Comparison of ENCODE assay signal across 1 cellular context in genomic region chr7:99500637-99501009, GRCh38.
A peak's percentile ranks its signal among the peaks of the same experiment; 100 is the strongest.
TF ChIP-seq lines count a peak whose summit lies in the region.

No MANE protein-coding gene starts in this region.

TF ChIP-seq in K562, 482 proteins besides CTCF, POLR2A, EP300 and RAD21:
- TF ChIP-seq SMAD1 (IDR thresholded peaks at IDR 0.05; ENCODE audit: low read depth, low read length, partially characterized antibody): no peak
- no peak for TF ChIP-seq HDAC8 (tag; IDR thresholded peaks at IDR 0.05)
- TF ChIP-seq BCOR (IDR thresholded peaks at IDR 0.05): peak; percentile 35; the same call in 1 of the 2 replicates
- TF ChIP-seq EGR1 (conservative IDR thresholded peaks at IDR 0.05): no peak
- TF ChIP-seq TRIM28 (IDR thresholded peaks at IDR 0.05): peak; percentile 13; the same call in 1 of the 2 replicates
- TF ChIP-seq CSDE1 (IDR thresholded peaks at IDR 0.05): no peak
- TF ChIP-seq CXXC5 (CRISPR knock-in tag; IDR thresholded peaks at IDR 0.05): no peak
- no peak for TF ChIP-seq PKNOX1 (IDR thresholded peaks at IDR 0.05)
- no peak for TF ChIP-seq GABPA (tag; conservative IDR thresholded peaks at IDR 0.05; ENCODE audit: low read depth)
- 0 out of 2 replicates have a peak, but pooled peaks have one; percentile 27 for TF ChIP-seq SMARCA5 (IDR thresholded peaks at IDR 0.05)
- peak; percentile 43; the same call in 1 of the 2 replicates for TF ChIP-seq ZBTB33 (CRISPR knock-in tag; IDR thresholded peaks at IDR 0.05)
- TF ChIP-seq SMARCC2 (IDR thresholded peaks at IDR 0.05; ENCODE audit: low read depth): no peak
- TF ChIP-seq GATAD2A (IDR thresholded peaks at IDR 0.05): no peak
- TF ChIP-seq CHCHD3 (CRISPR knock-in tag; IDR thresholded peaks at IDR 0.05): 0 out of 2 replicates have a peak, but pooled peaks have one; percentile 59
- no peak for TF ChIP-seq TAL1 (IDR thresholded peaks at IDR 0.05)
- TF ChIP-seq NFRKB (IDR thresholded peaks at IDR 0.05; ENCODE audit: low read depth): no peak
- peak; percentile 10; the same call in 1 of the 2 replicates for TF ChIP-seq TFE3 (CRISPR knock-in tag; IDR thresholded peaks at IDR 0.05)
- TF ChIP-seq EWSR1 (IDR thresholded peaks at IDR 0.05; ENCODE audit: borderline replicate concordance, low read depth, partially characterized antibody): no peak
- TF ChIP-seq NR2C1 (IDR thresholded peaks at IDR 0.05): no peak
- no peak for TF ChIP-seq NR2C1 (tag; IDR thresholded peaks at IDR 0.05)
- 0 out of 2 replicates have a peak, but pooled peaks have one; percentile 41 for TF ChIP-seq ZC3H8 (IDR thresholded peaks at IDR 0.05)
- 0 out of 2 replicates have a peak, but pooled peaks have one; percentile 2 for TF ChIP-seq ZBTB1 (CRISPR knock-in tag; IDR thresholded peaks at IDR 0.05; ENCODE audit: borderline replicate concordance, low read depth)
